8 cellular contexts compared by ENCODE assay signal in genomic region chr11:86456075-86456939, GRCh38.
DNase-seq lines count a peak whose midpoint lies in the region; ATAC-seq, FAIRE-seq and TF ChIP-seq lines count a peak whose summit lies in the region.

No MANE protein-coding gene starts in this region.

- no peaks in the 10 kb centered on the region for H3K9me3 Mint-ChIP-seq in activated T-helper 17 cell treated with anti-CD3 and anti-CD28 coated beads, Interleukin-2, amount 50 U/mL, for 72 hours

- H3K9me2 ChIP-seq in Karpas-422 (replicated peaks; ENCODE audit: insufficient read depth, low read length), result no peaks in the 10 kb centered on the region

- peak; percentile 91 for TF ChIP-seq CTCF in RWPE1 (conservative IDR thresholded peaks at IDR 0.05; ENCODE audit: low read depth)
- TF ChIP-seq CTCF in pancreas (IDR thresholded peaks at IDR 0.05), result peak; percentile 71 to 84 (median 72)
- peak; percentile 86 to 92 for TF ChIP-seq CTCF in tibial artery (IDR thresholded peaks at IDR 0.05)

- H2AFZ ChIP-seq in Karpas-422 (ENCODE audit: low read length), result no peak overlapping the region

- CTCF ChIA-PET in RWPE1 (lab: Yijun Ruan, JAX), result interaction anchor here (0.6 to 1.8 kb wide), 4 partner anchors 13 to 862 kb away, joined by 3 to 9 read pairs (median 4); no protein-coding TSS in a partner anchor

- no peak overlapping the region for H3K9ac ChIP-seq in Karpas-422 (ENCODE audit: low read length)

- intact Hi-C loops in pancreas (cut with DNase I), result loop anchor here in 2 of 3 donors (5.0 kb wide), 1 partner anchor 361 kb away; no protein-coding TSS in a partner anchor
- intact Hi-C loops in tibial artery (cut with DNase I; ENCODE audit: low total_unique reads), result loop anchor here (1.0 to 5.0 kb wide), 2 partner anchors 346 to 362 kb away; partner anchors contain the start of gene PRSS23

- H3K27ac ChIP-seq in Karpas-422 (ENCODE audit: low read length) (no peak overlapping the region), RWPE1 (no peak overlapping the region), pancreas (peak overlapping the region in 1 of 4 donors; percentile 44), tibial artery (peak overlapping the region; percentile 57 to 64)

- H3K4me1 ChIP-seq in Karpas-422 (ENCODE audit: low read length) (no peaks in the 10 kb centered on the region), pancreas (peaks cover 0 to 3% (median 0%) of the 10 kb centered on the region in 3 donors), tibial artery (peaks cover 0 to 45% (median 41%) of the 10 kb centered on the region in 4 donors)

- H3K4me2 ChIP-seq in Karpas-422 (ENCODE audit: low read depth, low read length, poor library complexity, severe bottlenecking), result no peak overlapping the region

- H3K9me3 ChIP-seq in Karpas-422 (ENCODE audit: low read length) (no peaks in the 10 kb centered on the region), pancreas (no peaks in the 10 kb centered on the region), tibial artery (no peaks in the 10 kb centered on the region)

- H3K4me1 Mint-ChIP-seq in activated T-helper 17 cell treated with anti-CD3 and anti-CD28 coated beads, Interleukin-2, amount 50 U/mL, for 72 hours, result peaks cover 7% of the 10 kb centered on the region

- no peaks in the 10 kb centered on the region for H4K20me1 ChIP-seq in Karpas-422 (ENCODE audit: insufficient read depth, low read depth, low read length)

- H3K4me3 ChIP-seq in Karpas-422 (ENCODE audit: low read length) (no peak overlapping the region), pancreas (no peak overlapping the region), tibial artery (no peak overlapping the region)

- POLR2A ChIA-PET in RWPE1 (lab: Yijun Ruan, JAX; ENCODE audit: low non-redundant PET), result no interaction called here

- no peaks in the 10 kb centered on the region for H3K36me3 Mint-ChIP-seq in activated T-helper 17 cell treated with anti-CD3 and anti-CD28 coated beads, Interleukin-2, amount 50 U/mL, for 72 hours (ENCODE audit: low read depth)

- no peak overlapping the region for H3K4me3 Mint-ChIP-seq in activated T-helper 17 cell treated with anti-CD3 and anti-CD28 coated beads, Interleukin-2, amount 50 U/mL, for 72 hours

- H3K27me3 ChIP-seq in Karpas-422 (ENCODE audit: low read length), result no peaks in the 10 kb centered on the region
- no peaks in the 10 kb centered on the region for H3K27me3 ChIP-seq in pancreas
- H3K27me3 ChIP-seq in tibial artery, result no peaks in the 10 kb centered on the region

- no peak overlapping the region for H3K27ac Mint-ChIP-seq in activated T-helper 17 cell treated with anti-CD3 and anti-CD28 coated beads, Interleukin-2, amount 50 U/mL, for 72 hours

- H3K36me3 ChIP-seq in Karpas-422 (ENCODE audit: insufficient read depth, low read length) (no peaks in the 10 kb centered on the region), pancreas (no peaks in the 10 kb centered on the region), tibial artery (no peaks in the 10 kb centered on the region)

- DNase-seq in Daoy (ENCODE audit: low read depth), result peak; percentile 86
- DNase-seq in Karpas-422, result peak; percentile 98
- peak; percentile 71 for DNase-seq in RWPE1 (ENCODE audit: low spot score)
- peak; percentile 33 to 61 for DNase-seq in frontal cortex (ENCODE audit: low spot score in 2 of 2)
- DNase-seq in pancreas, result peak; percentile 60 to 85 (median 78)
- peak; percentile 89 to 90 for DNase-seq in tibial artery

- WGBS in pancreas, 2 donors, result 12 to 13% methylated on average over 9 of the region's 9 CpGs

- FAIRE-seq in frontal cortex (lab: Jason Lieb, UNC) (no peak), pancreas (lab: Jason Lieb, UNC) (no peak)

- no peaks in the 10 kb centered on the region for H3K79me2 ChIP-seq in Karpas-422 (ENCODE audit: low read length)

- no peaks in the 10 kb centered on the region for H3K27me3 Mint-ChIP-seq in activated T-helper 17 cell treated with anti-CD3 and anti-CD28 coated beads, Interleukin-2, amount 50 U/mL, for 72 hours

- ATAC-seq in GM21786 (IDR thresholded peaks at IDR 0.05; ENCODE audit: unreplicated experiment) (peak; percentile 72), pancreas (peak; percentile 76 to 86 (median 84))
- ATAC-seq in activated T-helper 17 cell treated with anti-CD3 and anti-CD28 coated beads, Interleukin-2, amount 50 U/mL, for 72 hours (replicated peaks), result peak; percentile 77

Comparison
In these comparisons a context has a peak if more than half of its experiments do, and no peak if none do; other contexts are left out.
1. DNase-seq: peak in every context shown above with its lines; median percentile 98 in Karpas-422; 90 in tibial artery; 86 in Daoy; 78 in pancreas; 71 in RWPE1; 47 in frontal cortex.
2. H3K27ac ChIP-seq: peak in tibial artery (2 of 2); none in Karpas-422 (single experiment) and RWPE1 (single experiment).
3. Peak in every context shown above with its lines, with median percentiles within 50 percentile points of each other: ATAC-seq and CTCF ChIP-seq.